ENCODE assay signal across 8 cellular contexts in genomic region chr14:88199882-88200281, GRCh38.
"Had no signal": no experiment of that assay in that cellular context is flagged by ENCODE, and none has a peak within 500 bp of the region (broad histone marks: within the 10 kb centered on the region; RNA-seq: fewer than 3 reads in every experiment).

No MANE protein-coding gene starts in this region.

- FAIRE-seq: G401.6, GM12878, GM12891, GM12892, GM18507, GM19239 had no signal

- H3K4me3 ChIP-seq: GM12878 had no signal

- DNase-seq: GDM1, GF-D8 had no signal

- ATAC-seq: GM12878 had no signal
